Comparison of ENCODE assay signal across 24 cellular contexts in the genomic region with DNA sequence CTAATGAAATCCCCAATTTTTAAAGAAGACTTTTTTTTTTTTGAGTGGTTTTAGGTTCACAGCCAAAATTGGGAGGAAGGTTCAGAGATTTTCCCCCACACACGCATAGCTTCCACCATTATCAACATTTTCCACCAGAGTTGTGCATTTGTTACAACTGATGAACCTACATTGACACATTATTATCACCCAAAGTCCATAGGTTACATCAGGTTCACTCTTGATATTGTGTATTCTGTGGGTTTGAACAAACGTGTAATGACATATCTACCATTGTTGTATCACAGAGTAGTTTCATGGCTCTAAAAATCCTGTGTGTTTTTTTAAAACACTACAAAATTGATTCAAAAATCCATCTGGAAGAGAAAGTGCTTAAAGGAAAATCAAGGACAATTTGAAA.
DNase-seq lines count a peak whose midpoint lies in the region; ATAC-seq, FAIRE-seq and TF ChIP-seq lines count a peak whose summit lies in the region.
"Had no signal": no experiment of that assay in that cellular context is flagged by ENCODE, and none has a peak within 500 bp of the region (broad histone marks: within the 10 kb centered on the region; RNA-seq: fewer than 3 reads in every experiment).

No MANE protein-coding gene starts in this region.

- H3K27me3 Mint-ChIP-seq in chondrocyte (ENCODE audit: low read depth), result no peaks in the 10 kb centered on the region
- H3K27me3 Mint-ChIP-seq in nephron (ENCODE audit: low read depth), result no peaks in the 10 kb centered on the region
- H3K27me3 Mint-ChIP-seq in Calu3 (ENCODE audit: unreplicated experiment), result no peaks in the 10 kb centered on the region
- H3K27me3 Mint-ChIP-seq: activated B cell treated with CpG ODN at 0.5 μM for 24 hours, T-cell had no signal

- H3K27ac ChIP-seq in ACC112 (ENCODE audit: low read depth, low read length), result peak overlapping the region; percentile 78
- H3K27ac ChIP-seq: BLaER1 had no signal

- H3K4me1 Mint-ChIP-seq in chondrocyte (ENCODE audit: low read depth) (peaks cover 57% of the 10 kb centered on the region), nephron (peaks cover 39% of the 10 kb centered on the region), Calu3 (ENCODE audit: low read depth, unreplicated experiment) (peaks cover 9% of the 10 kb centered on the region)
- H3K4me1 Mint-ChIP-seq: stimulated activated effector memory CD8-positive, alpha-beta T cell treated with anti-CD3 and anti-CD28 coated beads, Interleukin-12 subunit alpha, Interleukin-12 subunit beta, amount 100 ng/mL, for 72 hours; T-cell had no signal

- H3K36me3 ChIP-seq in ACC112 (ENCODE audit: insufficient read depth, low read length), result 0 out of 2 replicates have a peak, but pooled peaks cover 7% of the 10 kb centered on the region
- H3K36me3 ChIP-seq: BLaER1, gastroesophageal sphincter had no signal

- H2AFZ ChIP-seq in ACC112 (ENCODE audit: low read length, unreplicated experiment), result no peak overlapping the region

- peaks cover 3% of the 10 kb centered on the region for H3K79me2 ChIP-seq in ACC112 (ENCODE audit: control insufficient read depth, insufficient read depth, low read length, unreplicated experiment)

- peaks cover 38% of the 10 kb centered on the region for H3K4me1 ChIP-seq in ACC112 (ENCODE audit: control insufficient read depth, insufficient read depth, low read length, unreplicated experiment)
- H3K4me1 ChIP-seq: BLaER1 had no signal

- DNase-seq in H54 (ENCODE audit: insufficient read length, low spot score) (no peak), chondrocyte (ENCODE audit: low spot score) (no peak), NCI-H1436 treated with DMSO at 0.1 percent for 48 hours (lab: John Stamatoyannopoulos, UW) (no peak), Calu3 (no peak)
- DNase-seq in stimulated activated CD4-positive, alpha-beta T cell treated with anti-CD3 and anti-CD28 coated beads, Interleukin-4, amount 100 ng/mL, for 4 hours, result no peak
- DNase-seq: activated B cell treated with CpG ODN at 0.5 μM for 24 hours; activated CD4-positive, alpha-beta T cell treated with anti-CD3 and anti-CD28 coated beads, Interleukin-2, amount 50 U/mL, for 1 hour; activated gamma-delta T cell; activated T-cell treated with anti-CD3 and anti-CD28 coated beads, Interleukin-2, amount 50 U/mL, for 1 hour; H9; hippocampal formation; NCI-H1694 treated with DMSO at 0.1 percent for 48 hours; NCI-H2171; NCI-H510A; T-cell had no signal

- no peaks in the 10 kb centered on the region for H3K27me3 ChIP-seq in ACC112 (ENCODE audit: insufficient read depth, low read length)
- H3K27me3 ChIP-seq: BLaER1, gastroesophageal sphincter, upper lobe of left lung had no signal

- H3K36me3 Mint-ChIP-seq in chondrocyte (ENCODE audit: low read depth) (peaks cover 4% of the 10 kb centered on the region), nephron (ENCODE audit: low read depth) (peaks cover 36% of the 10 kb centered on the region), Calu3 (ENCODE audit: insufficient read depth, unreplicated experiment) (no peaks in the 10 kb centered on the region)
- H3K36me3 Mint-ChIP-seq: stimulated activated effector memory CD8-positive, alpha-beta T cell treated with anti-CD3 and anti-CD28 coated beads, Interleukin-12 subunit alpha, Interleukin-12 subunit beta, amount 100 ng/mL, for 72 hours; T-cell had no signal

- intact Hi-C loops in Calu3 (cut with micrococcal nuclease; ENCODE audit: unreplicated experiment), result no loop called here

- CTCF ChIA-PET in Calu3 (lab: Charles Lee), result no interaction called here

- H3K27ac Mint-ChIP-seq in chondrocyte (ENCODE audit: unreplicated experiment) (peak overlapping the region; percentile 85), nephron (peak overlapping the region; percentile 27 to 72 (median 57)), Calu3 (ENCODE audit: unreplicated experiment) (no peak overlapping the region)
- H3K27ac Mint-ChIP-seq: activated B cell treated with CpG ODN at 0.5 μM for 24 hours; H9; stimulated activated effector memory CD8-positive, alpha-beta T cell treated with anti-CD3 and anti-CD28 coated beads, Interleukin-12 subunit alpha, Interleukin-12 subunit beta, amount 100 ng/mL, for 72 hours; T-cell had no signal

- BruUV-seq in Calu3 (replicated peaks; lab: Mats Ljungman, UMichigan), result no TSS peak

- no peak for TF ChIP-seq POLR2A in H54 (IDR thresholded peaks at IDR 0.05; ENCODE audit: low read depth, low read length)

- no peak overlapping the region for H3K4me3 ChIP-seq in ACC112 (ENCODE audit: low read depth, low read length)
- H3K4me3 ChIP-seq: BLaER1, gastroesophageal sphincter, GM12878, upper lobe of left lung had no signal

- no peak for ATAC-seq in GM21447 (IDR thresholded peaks at IDR 0.05; ENCODE audit: unreplicated experiment)
- ATAC-seq: gastroesophageal sphincter; GM12878; stimulated activated effector memory CD8-positive, alpha-beta T cell treated with anti-CD3 and anti-CD28 coated beads, Interleukin-12 subunit alpha, Interleukin-12 subunit beta, amount 100 ng/mL, for 72 hours; T-cell had no signal

- TF ChIP-seq CTCF in chondrocyte (IDR thresholded peaks at IDR 0.05) (no peak), nephron (IDR thresholded peaks at IDR 0.05; ENCODE audit: unreplicated experiment in 3 of 3) (no peak), Calu3 (IDR thresholded peaks at IDR 0.05; ENCODE audit: unreplicated experiment) (no peak)

- H3K4me3 Mint-ChIP-seq in chondrocyte (ENCODE audit: unreplicated experiment), result no peak overlapping the region
- H3K4me3 Mint-ChIP-seq in nephron, result no peak overlapping the region
- H3K4me3 Mint-ChIP-seq in Calu3 (ENCODE audit: low read depth, unreplicated experiment), result no peak overlapping the region
- H3K4me3 Mint-ChIP-seq: activated B cell treated with CpG ODN at 0.5 μM for 24 hours; H9; neural crest cell; stimulated activated effector memory CD8-positive, alpha-beta T cell treated with anti-CD3 and anti-CD28 coated beads, Interleukin-12 subunit alpha, Interleukin-12 subunit beta, amount 100 ng/mL, for 72 hours; T-cell had no signal

- H3K9me3 Mint-ChIP-seq in chondrocyte (ENCODE audit: low read depth) (no peaks in the 10 kb centered on the region), nephron (no peaks in the 10 kb centered on the region), Calu3 (ENCODE audit: low read depth, unreplicated experiment) (no peaks in the 10 kb centered on the region)
- H3K9me3 Mint-ChIP-seq: activated B cell treated with CpG ODN at 0.5 μM for 24 hours; H9; neural crest cell; stimulated activated effector memory CD8-positive, alpha-beta T cell treated with anti-CD3 and anti-CD28 coated beads, Interleukin-12 subunit alpha, Interleukin-12 subunit beta, amount 100 ng/mL, for 72 hours; T-cell had no signal

- FAIRE-seq in H54 (lab: Jason Lieb, UNC), result peak; percentile 71
- FAIRE-seq: GM12878 had no signal
